ENCODE assay signal across 16 cellular contexts in genomic region chr21:29477347-29477746, GRCh38.
A peak's percentile ranks its signal among the peaks of the same experiment; 100 is the strongest.
DNase-seq lines count a peak whose midpoint lies in the region; ATAC-seq, FAIRE-seq and TF ChIP-seq lines count a peak whose summit lies in the region.
"Had no signal": no experiment of that assay in that cellular context is flagged by ENCODE, and none has a peak within 500 bp of the region (broad histone marks: within the 10 kb centered on the region; RNA-seq: fewer than 3 reads in every experiment).

No MANE protein-coding gene starts in this region.

- no peak overlapping the region for H3K27ac Mint-ChIP-seq in activated T-helper 1 cell treated with anti-CD3 and anti-CD28 coated beads, Interleukin-12 subunit alpha, Interleukin-12 subunit beta, Interleukin-2, Interleukin-4 antibody, amounts not matched to agents 30 ng/mL and 10 ng/mL and 1 ng/mL, durations not matched to agents 14 hours and 24 hours and 36 hours

- no peak for ATAC-seq in activated CD4-positive, CD25-positive, alpha-beta regulatory T cell treated with anti-CD3 and anti-CD28 coated beads, Interleukin-2, amount 50 U/mL, for 24 hours
- ATAC-seq in GM21737 (IDR thresholded peaks at IDR 0.05; ENCODE audit: unreplicated experiment): no peak
- ATAC-seq: Panc1, Right ventricle myocardium inferior had no signal

- H3K27ac ChIP-seq in keratinocyte (ENCODE audit: control insufficient read depth, insufficient read depth, low read length): no peak overlapping the region
- H3K27ac ChIP-seq: 22Rv1; BLaER1 treated with 17β-estradiol and CSF1 and Interleukin-3, amounts not matched to agents 10 nM and 100 nM had no signal

- intact Hi-C loops in activated T-helper 1 cell treated with anti-CD3 and anti-CD28 coated beads, Interleukin-12 subunit alpha, Interleukin-12 subunit beta, Interleukin-2, Interleukin-4 antibody, amounts not matched to agents 30 ng/mL and 10 ng/mL and 1 ng/mL, durations not matched to agents 14 hours and 24 hours and 36 hours (cut with micrococcal nuclease): no loop called here

- peak overlapping the region; percentile 80 for H3K4me2 ChIP-seq in keratinocyte (ENCODE audit: control insufficient read depth, extremely low read depth, insufficient read depth, low read depth, low read length)

- no peaks in the 10 kb centered on the region for H3K27me3 ChIP-seq in keratinocyte (ENCODE audit: control insufficient read depth, extremely low read depth, insufficient read depth, low read length)
- H3K27me3 ChIP-seq: BLaER1 treated with 17β-estradiol and CSF1 and Interleukin-3, amounts not matched to agents 10 nM and 100 nM had no signal

- TF ChIP-seq CTCF in keratinocyte (optimal IDR thresholded peaks at IDR 0.05 in 1 of 3, IDR thresholded peaks at IDR 0.05 in 1 of 3, conservative IDR thresholded peaks at IDR 0.05 in 1 of 3; ENCODE audit: extremely low read depth in 1 of 3, insufficient read depth in 2 of 3, low read length in 3 of 3): no peak

- DNase-seq in DMS 273 (lab: John Stamatoyannopoulos, UW; ENCODE audit: unreplicated experiment) (peak; percentile 49), DMS 273 treated with DMSO at 0.1 percent for 48 hours (lab: John Stamatoyannopoulos, UW) (no peak), astrocyte of the hippocampus (ENCODE audit: low read depth, low spot score) (peak; percentile 18), keratinocyte (ENCODE audit: low read depth, low spot score) (no peak), NCI-H1436 (lab: John Stamatoyannopoulos, UW) (no peak)
- DNase-seq in activated T-helper 1 cell treated with anti-CD3 and anti-CD28 coated beads, Interleukin-12 subunit alpha, Interleukin-12 subunit beta, Interleukin-2, Interleukin-4 antibody, amounts not matched to agents 30 ng/mL and 10 ng/mL and 1 ng/mL, durations not matched to agents 14 hours and 24 hours and 36 hours (ENCODE audit: low spot score): no peak
- DNase-seq: DMS153, NCI-H1694 treated with DMSO at 0.1 percent for 48 hours, NCI-H446 treated with DMSO at 0.1 percent for 48 hours, NCI-H82 had no signal

- no peaks in the 10 kb centered on the region for H3K79me2 ChIP-seq in keratinocyte (ENCODE audit: control insufficient read depth, insufficient read depth, low read length)

- FAIRE-seq in keratinocyte (lab: Jason Lieb, UNC): peak; percentile 57

- no peaks in the 10 kb centered on the region for H4K20me1 ChIP-seq in keratinocyte (ENCODE audit: control insufficient read depth, extremely low read depth, insufficient read depth, low read length)
- H4K20me1 ChIP-seq: BLaER1 treated with 17β-estradiol and CSF1 and Interleukin-3, amounts not matched to agents 10 nM and 100 nM had no signal

- no peaks in the 10 kb centered on the region for H3K36me3 ChIP-seq in keratinocyte (ENCODE audit: control insufficient read depth in 2 of 2, extremely low read depth in 1 of 2, insufficient read depth in 2 of 2, low read length in 2 of 2)

- no peaks in the 10 kb centered on the region for H3K36me3 Mint-ChIP-seq in activated T-helper 1 cell treated with anti-CD3 and anti-CD28 coated beads, Interleukin-12 subunit alpha, Interleukin-12 subunit beta, Interleukin-2, Interleukin-4 antibody, amounts not matched to agents 30 ng/mL and 10 ng/mL and 1 ng/mL, durations not matched to agents 14 hours and 24 hours and 36 hours (ENCODE audit: low read depth)

- H3K4me1 Mint-ChIP-seq in activated T-helper 1 cell treated with anti-CD3 and anti-CD28 coated beads, Interleukin-12 subunit alpha, Interleukin-12 subunit beta, Interleukin-2, Interleukin-4 antibody, amounts not matched to agents 30 ng/mL and 10 ng/mL and 1 ng/mL, durations not matched to agents 14 hours and 24 hours and 36 hours (ENCODE audit: low read depth): peaks cover 6% of the 10 kb centered on the region

- H3K4me1 ChIP-seq in keratinocyte (ENCODE audit: control insufficient read depth, extremely low read depth, insufficient read depth, low read length): peaks cover 17% of the 10 kb centered on the region

- H3K9me3 Mint-ChIP-seq in activated T-helper 1 cell treated with anti-CD3 and anti-CD28 coated beads, Interleukin-12 subunit alpha, Interleukin-12 subunit beta, Interleukin-2, Interleukin-4 antibody, amounts not matched to agents 30 ng/mL and 10 ng/mL and 1 ng/mL, durations not matched to agents 14 hours and 24 hours and 36 hours: no peaks in the 10 kb centered on the region

- no peak overlapping the region for H3K4me3 Mint-ChIP-seq in activated T-helper 1 cell treated with anti-CD3 and anti-CD28 coated beads, Interleukin-12 subunit alpha, Interleukin-12 subunit beta, Interleukin-2, Interleukin-4 antibody, amounts not matched to agents 30 ng/mL and 10 ng/mL and 1 ng/mL, durations not matched to agents 14 hours and 24 hours and 36 hours

- no peaks in the 10 kb centered on the region for H3K9me1 ChIP-seq in keratinocyte (ENCODE audit: control insufficient read depth, extremely low read depth, insufficient read depth, low read length)

- H3K4me3 ChIP-seq in keratinocyte (ENCODE audit: control insufficient read depth in 2 of 3, extremely low read depth in 1 of 3, insufficient read depth in 2 of 3, low read depth in 1 of 3, low read length in 3 of 3): no peak overlapping the region
- H3K4me3 ChIP-seq: BLaER1 treated with 17β-estradiol and CSF1 and Interleukin-3, amounts not matched to agents 10 nM and 100 nM had no signal

- H2AFZ ChIP-seq in keratinocyte (ENCODE audit: control insufficient read depth, low read length): no peak overlapping the region

- peaks cover 4% of the 10 kb centered on the region for H3K27me3 Mint-ChIP-seq in activated T-helper 1 cell treated with anti-CD3 and anti-CD28 coated beads, Interleukin-12 subunit alpha, Interleukin-12 subunit beta, Interleukin-2, Interleukin-4 antibody, amounts not matched to agents 30 ng/mL and 10 ng/mL and 1 ng/mL, durations not matched to agents 14 hours and 24 hours and 36 hours (ENCODE audit: insufficient read depth)

- H3K9ac ChIP-seq in keratinocyte (ENCODE audit: control insufficient read depth, extremely low read depth, insufficient read depth, low read length): no peak overlapping the region

- no peaks in the 10 kb centered on the region for H3K9me3 ChIP-seq in keratinocyte (ENCODE audit: control insufficient read depth, low read depth, low read length)

- dilution Hi-C loops in keratinocyte (cut with MboI; ENCODE audit: extremely low pct_ligation_motif_present, low sequenced_read_pairs): no loop called here

Comparison
In these comparisons a context has a peak if more than half of its experiments do, and no peak if none do; other contexts are left out.
1. DNase-seq: peak in DMS 273 (single experiment) and astrocyte of the hippocampus (single experiment); none in DMS 273 treated with DMSO at 0.1 percent for 48 hours (single experiment), keratinocyte (single experiment), NCI-H1436 (single experiment) and activated T-helper 1 cell treated with anti-CD3 and anti-CD28 coated beads, Interleukin-12 subunit alpha, Interleukin-12 subunit beta, Interleukin-2, Interleukin-4 antibody, amounts not matched to agents 30 ng/mL and 10 ng/mL and 1 ng/mL, durations not matched to agents 14 hours and 24 hours and 36 hours (single experiment).